8 cellular contexts compared by ENCODE assay signal in genomic region chr6:5135783-5136376, GRCh38. TPM values are rescaled to one million over a fixed set of nuclear protein-coding genes. Genes with fewer than 3 reads are reported as not detected.
DNase-seq lines count a peak whose midpoint lies in the region; ATAC-seq and TF ChIP-seq lines count a peak whose summit lies in the region.

No MANE protein-coding gene starts in this region.

- TF ChIP-seq CTCF in AG10803 (conservative IDR thresholded peaks at IDR 0.05; ENCODE audit: low read length) = peak; percentile 49
- TF ChIP-seq CTCF in OCI-LY7 (conservative IDR thresholded peaks at IDR 0.05; ENCODE audit: low read length) = peak; percentile 85

- H3K27ac Mint-ChIP-seq in activated T-helper 1 cell treated with anti-CD3 and anti-CD28 coated beads, Interleukin-12 subunit alpha, Interleukin-12 subunit beta, Interleukin-2, Interleukin-4 antibody, amounts not matched to agents 30 ng/mL and 10 ng/mL and 1 ng/mL, durations not matched to agents 14 hours and 24 hours and 36 hours = no peak overlapping the region

- peaks cover 10% of the 10 kb centered on the region for H3K4me1 ChIP-seq in OCI-LY7 (ENCODE audit: insufficient read depth, low read length, poor library complexity, severe bottlenecking)

- H3K4me2 ChIP-seq in OCI-LY7 (ENCODE audit: low read length) = no peak overlapping the region

- no peak overlapping the region for H3K27ac ChIP-seq in OCI-LY7 (ENCODE audit: low read depth, low read length, poor library complexity, severe bottlenecking)

- H3K4me3 Mint-ChIP-seq in activated T-helper 1 cell treated with anti-CD3 and anti-CD28 coated beads, Interleukin-12 subunit alpha, Interleukin-12 subunit beta, Interleukin-2, Interleukin-4 antibody, amounts not matched to agents 30 ng/mL and 10 ng/mL and 1 ng/mL, durations not matched to agents 14 hours and 24 hours and 36 hours = no peak overlapping the region

- DNase-seq in AG10803 (ENCODE audit: low read depth) = no peak
- DNase-seq in OCI-LY7 (ENCODE audit: low spot score) = peak; percentile 58
- peak; percentile 14 for DNase-seq in activated T-helper 1 cell treated with anti-CD3 and anti-CD28 coated beads, Interleukin-12 subunit alpha, Interleukin-12 subunit beta, Interleukin-2, Interleukin-4 antibody, amounts not matched to agents 30 ng/mL and 10 ng/mL and 1 ng/mL, durations not matched to agents 14 hours and 24 hours and 36 hours (ENCODE audit: low spot score)
- peak; percentile 38 for DNase-seq in inferior parietal cortex (ENCODE audit: extremely low spot score)
- peak; percentile 2 to 7 for DNase-seq in stimulated activated CD8-positive, alpha-beta memory T cell treated with anti-CD3 and anti-CD28 coated beads, Interleukin-15, amount 100 ng/mL, for 4 hours (ENCODE audit: low read depth in 2 of 2)

- peaks cover 6% of the 10 kb centered on the region for H4K20me1 ChIP-seq in OCI-LY7 (ENCODE audit: insufficient read depth, low read length)

- H3K4me1 Mint-ChIP-seq in activated T-helper 1 cell treated with anti-CD3 and anti-CD28 coated beads, Interleukin-12 subunit alpha, Interleukin-12 subunit beta, Interleukin-2, Interleukin-4 antibody, amounts not matched to agents 30 ng/mL and 10 ng/mL and 1 ng/mL, durations not matched to agents 14 hours and 24 hours and 36 hours (ENCODE audit: low read depth) = peaks cover 6% of the 10 kb centered on the region

- H3K9me2 ChIP-seq in OCI-LY7 (ENCODE audit: insufficient read depth, low read length) = no peaks in the 10 kb centered on the region

- intact Hi-C loops in OCI-LY7 (cut with micrococcal nuclease; ENCODE audit: unreplicated experiment) = no loop called here
- intact Hi-C loops in activated T-helper 1 cell treated with anti-CD3 and anti-CD28 coated beads, Interleukin-12 subunit alpha, Interleukin-12 subunit beta, Interleukin-2, Interleukin-4 antibody, amounts not matched to agents 30 ng/mL and 10 ng/mL and 1 ng/mL, durations not matched to agents 14 hours and 24 hours and 36 hours (cut with micrococcal nuclease) = no loop called here

- no peaks in the 10 kb centered on the region for H3K9me3 Mint-ChIP-seq in activated T-helper 1 cell treated with anti-CD3 and anti-CD28 coated beads, Interleukin-12 subunit alpha, Interleukin-12 subunit beta, Interleukin-2, Interleukin-4 antibody, amounts not matched to agents 30 ng/mL and 10 ng/mL and 1 ng/mL, durations not matched to agents 14 hours and 24 hours and 36 hours

- no peaks in the 10 kb centered on the region for H3K79me2 ChIP-seq in OCI-LY7 (ENCODE audit: insufficient read depth, low read depth, low read length)

- H3K36me3 ChIP-seq in OCI-LY7 (ENCODE audit: insufficient read depth, low read length) = no peaks in the 10 kb centered on the region

- H3K36me3 Mint-ChIP-seq in activated T-helper 1 cell treated with anti-CD3 and anti-CD28 coated beads, Interleukin-12 subunit alpha, Interleukin-12 subunit beta, Interleukin-2, Interleukin-4 antibody, amounts not matched to agents 30 ng/mL and 10 ng/mL and 1 ng/mL, durations not matched to agents 14 hours and 24 hours and 36 hours (ENCODE audit: low read depth) = no peaks in the 10 kb centered on the region

- BruUV-seq in OCI-LY7 (replicated peaks; lab: Mats Ljungman, UMichigan) = no TSS peak

- H3K4me3 ChIP-seq in AG10803 (ENCODE audit: low read length) = no peak overlapping the region
- no peak overlapping the region for H3K4me3 ChIP-seq in OCI-LY7 (ENCODE audit: low read depth, low read length, poor library complexity, severe bottlenecking)

- CTCF ChIA-PET in OCI-LY7 (lab: Charles Lee; ENCODE audit: unreplicated experiment) = no interaction called here

- ATAC-seq in GM21360 (IDR thresholded peaks at IDR 0.05; ENCODE audit: unreplicated experiment) (peak; percentile 38), HG02840 (IDR thresholded peaks at IDR 0.05; ENCODE audit: low FRiP score, unreplicated experiment) (no peak), HG02885 (IDR thresholded peaks at IDR 0.05; ENCODE audit: poor library complexity, unreplicated experiment) (no peak)

- no peaks in the 10 kb centered on the region for H3K9me3 ChIP-seq in OCI-LY7 (ENCODE audit: low read length)

- H2AFZ ChIP-seq in OCI-LY7 (ENCODE audit: low read length) = no peak overlapping the region

- H3K27me3 Mint-ChIP-seq in activated T-helper 1 cell treated with anti-CD3 and anti-CD28 coated beads, Interleukin-12 subunit alpha, Interleukin-12 subunit beta, Interleukin-2, Interleukin-4 antibody, amounts not matched to agents 30 ng/mL and 10 ng/mL and 1 ng/mL, durations not matched to agents 14 hours and 24 hours and 36 hours (ENCODE audit: insufficient read depth) = no peaks in the 10 kb centered on the region

- POLR2A ChIA-PET in OCI-LY7 (lab: Charles Lee) = no interaction called here

RNA-seq across cellular contexts. Expression of gene PPP1R3G, which starts 50.7 kb away (rescaled TPM):
- total RNA-seq in OCI-LY7 (2014; rRNA removed; shearing (Covaris generic)) = 0.10 and 0.13 TPM in 2 replicates
- 0.10 TPM in 1 of 2 replicates, not detected in the other for total RNA-seq in OCI-LY7 (2022)
- not detected in 2 replicates for total RNA-seq in activated T-helper 1 cell treated with anti-CD3 and anti-CD28 coated beads, Interleukin-12 subunit alpha, Interleukin-12 subunit beta, Interleukin-2, Interleukin-4 antibody, amounts not matched to agents 30 ng/mL and 10 ng/mL and 1 ng/mL, durations not matched to agents 14 hours and 24 hours and 36 hours
